ENCODE assay signal across 1 cellular context in genomic region chr1:172630868-172631267, GRCh38.
TF ChIP-seq lines count a peak whose summit lies in the region.

No MANE protein-coding gene starts in this region.

TF ChIP-seq in HepG2, 621 proteins besides CTCF, POLR2A, EP300 and RAD21:
- TF ChIP-seq ZBTB34 (CRISPR knock-in tag; IDR thresholded peaks at IDR 0.05): no peak
- no peak for TF ChIP-seq KDM3A (CRISPR knock-in tag; IDR thresholded peaks at IDR 0.05; ENCODE audit: low read depth)
- no peak for TF ChIP-seq NR3C1 (CRISPR knock-in tag; IDR thresholded peaks at IDR 0.05)
- TF ChIP-seq ZKSCAN8 (CRISPR knock-in tag; IDR thresholded peaks at IDR 0.05; ENCODE audit: borderline replicate concordance): peak; percentile 79; the same call in 1 of the 2 replicates
- no peak for TF ChIP-seq ZNF556 (CRISPR knock-in tag; IDR thresholded peaks at IDR 0.05; ENCODE audit: borderline replicate concordance)
